34 cellular contexts compared by ENCODE assay signal in genomic region chr14:51206462-51206861, GRCh38.
"Had no signal": no experiment of that assay in that cellular context is flagged by ENCODE, and none has a peak within 500 bp of the region (broad histone marks: within the 10 kb centered on the region; RNA-seq: fewer than 3 reads in every experiment).

No MANE protein-coding gene starts in this region.

- H3K27me3 ChIP-seq: cardiac muscle cell had no signal

- ATAC-seq: activated CD8-positive, alpha-beta memory T cell treated with anti-CD3 and anti-CD28 coated beads, Interleukin-2, amount 10 ng/mL, durations not matched to agents 7 days and 5 days; Right ventricle myocardium inferior had no signal

- H3K4me3 ChIP-seq: cardiac muscle cell, PC-9 had no signal

- H3K9ac ChIP-seq: KMS-11 had no signal

- H3K36me3 ChIP-seq: brain microvascular endothelial cell, cardiac muscle cell, WERI-Rb-1 had no signal

- H3K4me1 Mint-ChIP-seq: activated CD4-positive, alpha-beta memory T cell treated with anti-CD3 and anti-CD28 coated beads, Interleukin-2, amount 10 ng/mL, durations not matched to agents 7 days and 5 days; activated CD8-positive, alpha-beta memory T cell treated with anti-CD3 and anti-CD28 coated beads, Interleukin-2, amount 10 ng/mL, durations not matched to agents 7 days and 5 days; activated naive CD4-positive, alpha-beta T cell treated with anti-CD3 and anti-CD28 coated beads, Interleukin-2, amount 10 ng/mL, durations not matched to agents 7 days and 5 days; central memory CD8-positive, alpha-beta T cell had no signal

- H2AFZ ChIP-seq: PC-9 had no signal

- H3K27ac ChIP-seq: brain microvascular endothelial cell, cardiac muscle cell, KMS-11, PC-9, RWPE1, WERI-Rb-1 had no signal

- DNase-seq: activated CD4-positive, alpha-beta memory T cell treated with anti-CD3 and anti-CD28 coated beads, Interleukin-2, amount 10 ng/mL, durations not matched to agents 7 days and 5 days; activated CD4-positive, alpha-beta T cell treated with anti-CD3 and anti-CD28 coated beads for 1 hour; activated CD4-positive, alpha-beta T cell treated with anti-CD3 and anti-CD28 coated beads for 48 hours; activated CD4-positive, CD25-positive, alpha-beta regulatory T cell; activated CD8-positive, alpha-beta memory T cell treated with anti-CD3 and anti-CD28 coated beads for 24 hours; activated CD8-positive, alpha-beta memory T cell treated with anti-CD3 and anti-CD28 coated beads, Interleukin-2, amount 10 ng/mL, durations not matched to agents 7 days and 5 days; activated CD8-positive, alpha-beta memory T cell treated with anti-CD3 and anti-CD28 coated beads, Interleukin-2, amount 50 U/mL, for 48 hours; activated effector memory CD4-positive, alpha-beta T cell treated with Interleukin-2 at 50 U/mL for 16 hours; activated naive CD4-positive, alpha-beta T cell treated with anti-CD3 and anti-CD28 coated beads, Interleukin-2, amount 10 ng/mL, durations not matched to agents 7 days and 5 days; activated T-cell treated with anti-CD3 and anti-CD28 coated beads, Interleukin-2, amount 50 U/mL, for 48 hours; amniotic stem cell; aorta; brain microvascular endothelial cell; NCI-H1105 treated with DMSO at 0.1 percent for 48 hours; NCI-H1436; NCI-H1694; NCI-H1930; NCI-H2081 treated with DMSO at 0.1 percent for 48 hours; NCI-H226; NCI-H446 treated with DMSO at 0.1 percent for 48 hours; NCI-H524; PC-9; SIG-M5; SW 1271; T-helper 1 cell; T-helper 2 cell; T-helper 9 cell; WERI-Rb-1 had no signal

- H3K9me3 Mint-ChIP-seq: activated CD4-positive, alpha-beta memory T cell treated with anti-CD3 and anti-CD28 coated beads, Interleukin-2, amount 10 ng/mL, durations not matched to agents 7 days and 5 days; activated naive CD4-positive, alpha-beta T cell treated with anti-CD3 and anti-CD28 coated beads, Interleukin-2, amount 10 ng/mL, durations not matched to agents 7 days and 5 days; central memory CD8-positive, alpha-beta T cell had no signal

- H3K36me3 Mint-ChIP-seq: activated CD8-positive, alpha-beta memory T cell treated with anti-CD3 and anti-CD28 coated beads, Interleukin-2, amount 10 ng/mL, durations not matched to agents 7 days and 5 days; activated naive CD4-positive, alpha-beta T cell treated with anti-CD3 and anti-CD28 coated beads, Interleukin-2, amount 10 ng/mL, durations not matched to agents 7 days and 5 days had no signal

- H3K4me2 ChIP-seq: KMS-11, PC-9 had no signal

- H3K4me3 Mint-ChIP-seq: activated CD4-positive, alpha-beta memory T cell treated with anti-CD3 and anti-CD28 coated beads, Interleukin-2, amount 10 ng/mL, durations not matched to agents 7 days and 5 days; activated CD8-positive, alpha-beta memory T cell treated with anti-CD3 and anti-CD28 coated beads, Interleukin-2, amount 10 ng/mL, durations not matched to agents 7 days and 5 days; activated naive CD4-positive, alpha-beta T cell treated with anti-CD3 and anti-CD28 coated beads, Interleukin-2, amount 10 ng/mL, durations not matched to agents 7 days and 5 days; activated naive CD8-positive, alpha-beta T cell; central memory CD8-positive, alpha-beta T cell had no signal

- H3K27ac Mint-ChIP-seq: activated CD4-positive, alpha-beta memory T cell treated with anti-CD3 and anti-CD28 coated beads, Interleukin-2, amount 10 ng/mL, durations not matched to agents 7 days and 5 days; activated CD8-positive, alpha-beta memory T cell treated with anti-CD3 and anti-CD28 coated beads, Interleukin-2, amount 10 ng/mL, durations not matched to agents 7 days and 5 days; activated naive CD4-positive, alpha-beta T cell treated with anti-CD3 and anti-CD28 coated beads, Interleukin-2, amount 10 ng/mL, durations not matched to agents 7 days and 5 days; activated naive CD8-positive, alpha-beta T cell had no signal
